Comparison of ENCODE assay signal across 19 cellular contexts in genomic region chr13:35957174-35957867, GRCh38.
DNase-seq lines count a peak whose midpoint lies in the region; ATAC-seq and TF ChIP-seq lines count a peak whose summit lies in the region.
"Had no signal": no experiment of that assay in that cellular context is flagged by ENCODE, and none has a peak within 500 bp of the region (broad histone marks: within the 10 kb centered on the region; RNA-seq: fewer than 3 reads in every experiment).

No MANE protein-coding gene starts in this region.

- WGBS in gastroesophageal sphincter (ENCODE audit: low coverage in 1 of 2), 2 donors = 14 to 32% methylated on average over 1 of the region's 1 CpG
- no CpG with 5 or more reads among the region's 1 CpG for WGBS in mesendoderm (ENCODE audit: extremely low coverage, insufficient coverage, low lambda C conversion rate)

- H3K9me3 Mint-ChIP-seq in glutamatergic neuron (ENCODE audit: unreplicated experiment) = peaks cover 4% of the 10 kb centered on the region

- no peak overlapping the region for H3K4me3 Mint-ChIP-seq in glutamatergic neuron (ENCODE audit: unreplicated experiment)
- H3K4me3 Mint-ChIP-seq: B cell, neural crest cell had no signal

- H3K79me2 ChIP-seq in mesendoderm (ENCODE audit: control insufficient read depth, insufficient read depth, low read length) = no peaks in the 10 kb centered on the region

- no peak overlapping the region for H2BK120ac ChIP-seq in mesendoderm (ENCODE audit: low read depth, low read length)

- TF ChIP-seq EP300 in gastroesophageal sphincter (IDR thresholded peaks at IDR 0.05) = no peak

- H3K27ac ChIP-seq in gastroesophageal sphincter = peak overlapping the region; percentile 69 to 79 (median 77)
- H3K27ac ChIP-seq in subcutaneous abdominal adipose tissue (ENCODE audit: low read depth, low read length) = peak overlapping the region; percentile 47
- H3K27ac ChIP-seq in mesendoderm (ENCODE audit: low read depth, low read length) = no peak overlapping the region

- H3K4me3 ChIP-seq in gastroesophageal sphincter (no peak overlapping the region), subcutaneous abdominal adipose tissue (ENCODE audit: low read depth in 1 of 5, low read length in 5 of 5) (no peak overlapping the region), mesendoderm (ENCODE audit: low read length) (no peak overlapping the region)
- H3K4me3 ChIP-seq: heart right ventricle, stomach had no signal

- ATAC-seq in gastroesophageal sphincter (peak; percentile 67), HG02571 (IDR thresholded peaks at IDR 0.05; ENCODE audit: unreplicated experiment) (no peak)

- H3K56ac ChIP-seq in mesendoderm (ENCODE audit: low read length) = no peak overlapping the region

- no peak overlapping the region for H2BK15ac ChIP-seq in mesendoderm (replicated peaks; ENCODE audit: low read depth)

- TF ChIP-seq CTCF in gastroesophageal sphincter (IDR thresholded peaks at IDR 0.05) (no peak), glutamatergic neuron (IDR thresholded peaks at IDR 0.05; ENCODE audit: partially characterized antibody, unreplicated experiment) (no peak)

- no peak overlapping the region for H2BK5ac ChIP-seq in mesendoderm (ENCODE audit: low read length)

- H4K5ac ChIP-seq in mesendoderm (ENCODE audit: low read length) = no peak overlapping the region

- peaks cover 20% of the 10 kb centered on the region for H3K4me1 Mint-ChIP-seq in glutamatergic neuron (ENCODE audit: low read depth, unreplicated experiment)
- H3K4me1 Mint-ChIP-seq: B cell had no signal

- H3K79me1 ChIP-seq in mesendoderm (ENCODE audit: low read length) = no peaks in the 10 kb centered on the region

- no peak overlapping the region for H2AK5ac ChIP-seq in mesendoderm (ENCODE audit: low read length)

- H3K4me2 ChIP-seq in mesendoderm (ENCODE audit: low read length) = no peak overlapping the region

- no peaks in the 10 kb centered on the region for H3K9me3 ChIP-seq in gastroesophageal sphincter
- no peaks in the 10 kb centered on the region for H3K9me3 ChIP-seq in subcutaneous abdominal adipose tissue (ENCODE audit: control insufficient read depth in 5 of 5, low read length in 5 of 5)
- H3K9me3 ChIP-seq: heart right ventricle, stomach had no signal

- intact Hi-C loops in posterior vena cava (cut with DNase I) = loop anchor here (10.0 kb wide), 2 partner anchors 253 to 483 kb away; partner anchors contain the start of gene MAB21L1 (in 1 of the 2)

- H3K27ac Mint-ChIP-seq in glutamatergic neuron (ENCODE audit: unreplicated experiment) = no peak overlapping the region
- H3K27ac Mint-ChIP-seq: B cell had no signal

- H3K4ac ChIP-seq in mesendoderm (ENCODE audit: low read depth, low read length) = no peak overlapping the region

- H3K4me1 ChIP-seq in gastroesophageal sphincter (peaks cover 4 to 66% (median 20%) of the 10 kb centered on the region in 3 donors), subcutaneous abdominal adipose tissue (ENCODE audit: control insufficient read depth in 5 of 5, insufficient read depth in 5 of 5, low read length in 5 of 5) (peaks cover 2 to 41% (median 23%) of the 10 kb centered on the region in 5 donors), mesendoderm (ENCODE audit: control insufficient read depth, low read depth, low read length) (no peaks in the 10 kb centered on the region)

- no peak overlapping the region for H4K8ac ChIP-seq in mesendoderm (ENCODE audit: low read depth, low read length)

- no peak overlapping the region for H3K23ac ChIP-seq in mesendoderm (ENCODE audit: low read length)

- no peak overlapping the region for H3K18ac ChIP-seq in mesendoderm (ENCODE audit: low read length)

- no peak for TF ChIP-seq POLR2A in gastroesophageal sphincter (IDR thresholded peaks at IDR 0.05)

- H3K27me3 ChIP-seq in gastroesophageal sphincter (no peaks in the 10 kb centered on the region), subcutaneous abdominal adipose tissue (ENCODE audit: control insufficient read depth in 5 of 5, insufficient read depth in 4 of 5, low read length in 5 of 5) (no peaks in the 10 kb centered on the region), mesendoderm (ENCODE audit: insufficient read depth, low read length, poor library complexity) (no peaks in the 10 kb centered on the region)
- H3K27me3 ChIP-seq: heart right ventricle, stomach had no signal

- H3K36me3 ChIP-seq in gastroesophageal sphincter (no peaks in the 10 kb centered on the region), subcutaneous abdominal adipose tissue (ENCODE audit: control insufficient read depth in 5 of 5, insufficient read depth in 5 of 5, low read length in 5 of 5) (no peaks in the 10 kb centered on the region), mesendoderm (ENCODE audit: control insufficient read depth, insufficient read depth, low read length) (no peaks in the 10 kb centered on the region)
- H3K36me3 ChIP-seq: heart right ventricle, stomach had no signal

- H3K36me3 Mint-ChIP-seq in glutamatergic neuron (ENCODE audit: unreplicated experiment) = peaks cover 5% of the 10 kb centered on the region

- H3K27me3 Mint-ChIP-seq in glutamatergic neuron (ENCODE audit: unreplicated experiment) = no peaks in the 10 kb centered on the region
- H3K27me3 Mint-ChIP-seq: B cell had no signal

- no peak overlapping the region for H3K9ac ChIP-seq in subcutaneous abdominal adipose tissue (ENCODE audit: low read length in 5 of 5)
- no peak overlapping the region for H3K9ac ChIP-seq in mesendoderm (ENCODE audit: low read length)

- DNase-seq in GM04503 (ENCODE audit: low read depth) (peak; percentile 75), astrocyte of the hippocampus (ENCODE audit: low read depth, low spot score) (peak; percentile 13), mesendoderm (no peak), posterior vena cava (ENCODE audit: low spot score) (no peak), glutamatergic neuron (no peak)
- DNase-seq: amniotic stem cell, GF-D8, GOT3, heart right ventricle, islet precursor cell, NCI-H2081, retina, SHP77 treated with DMSO at 0.1 percent for 48 hours, stomach had no signal

Comparison
In these comparisons a context has a peak if more than half of its experiments do, and no peak if none do; other contexts are left out.
1. DNase-seq: peak in GM04503 (single experiment) and astrocyte of the hippocampus (single experiment); none in mesendoderm (single experiment), posterior vena cava (single experiment) and glutamatergic neuron (single experiment).